1 cellular context compared by ENCODE assay signal in the genomic region with DNA sequence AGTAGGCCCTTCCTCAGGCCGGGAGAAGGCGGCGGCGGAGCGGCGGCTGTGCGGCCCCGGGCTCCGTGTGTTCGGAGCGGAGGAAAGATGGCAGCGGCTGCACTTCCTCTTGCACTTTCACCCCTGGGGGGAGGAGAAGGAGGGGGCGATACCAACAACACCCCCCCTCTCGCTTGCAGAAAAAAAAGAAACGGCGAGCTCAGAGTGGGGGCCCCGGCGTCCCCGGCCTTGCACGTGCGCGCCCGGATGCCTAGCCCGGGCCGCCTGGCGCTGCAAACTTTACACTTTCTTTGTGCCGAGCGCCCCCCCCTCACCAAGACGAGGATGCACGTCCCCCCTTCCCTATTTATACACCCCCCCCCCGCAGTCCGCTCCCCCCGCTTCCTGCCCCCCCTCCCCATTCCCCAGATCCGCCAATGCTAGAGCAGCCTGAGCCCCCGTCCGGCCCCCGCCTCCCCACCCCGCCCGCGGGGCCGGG.
TF ChIP-seq lines count a peak whose summit lies in the region.

A gene with protein sequence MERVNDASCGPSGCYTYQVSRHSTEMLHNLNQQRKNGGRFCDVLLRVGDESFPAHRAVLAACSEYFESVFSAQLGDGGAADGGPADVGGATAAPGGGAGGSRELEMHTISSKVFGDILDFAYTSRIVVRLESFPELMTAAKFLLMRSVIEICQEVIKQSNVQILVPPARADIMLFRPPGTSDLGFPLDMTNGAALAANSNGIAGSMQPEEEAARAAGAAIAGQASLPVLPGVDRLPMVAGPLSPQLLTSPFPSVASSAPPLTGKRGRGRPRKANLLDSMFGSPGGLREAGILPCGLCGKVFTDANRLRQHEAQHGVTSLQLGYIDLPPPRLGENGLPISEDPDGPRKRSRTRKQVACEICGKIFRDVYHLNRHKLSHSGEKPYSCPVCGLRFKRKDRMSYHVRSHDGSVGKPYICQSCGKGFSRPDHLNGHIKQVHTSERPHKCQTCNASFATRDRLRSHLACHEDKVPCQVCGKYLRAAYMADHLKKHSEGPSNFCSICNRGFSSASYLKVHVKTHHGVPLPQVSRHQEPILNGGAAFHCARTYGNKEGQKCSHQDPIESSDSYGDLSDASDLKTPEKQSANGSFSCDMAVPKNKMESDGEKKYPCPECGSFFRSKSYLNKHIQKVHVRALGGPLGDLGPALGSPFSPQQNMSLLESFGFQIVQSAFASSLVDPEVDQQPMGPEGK (minus strand): TSS at position 92 of the 478 bp plus-strand sequence. CDS start 744 bp downstream, outside the sequence.

TF ChIP-seq in A549, 52 proteins besides CTCF, POLR2A, EP300 and RAD21 (continued from another document):
- TF ChIP-seq, protein P1, sequence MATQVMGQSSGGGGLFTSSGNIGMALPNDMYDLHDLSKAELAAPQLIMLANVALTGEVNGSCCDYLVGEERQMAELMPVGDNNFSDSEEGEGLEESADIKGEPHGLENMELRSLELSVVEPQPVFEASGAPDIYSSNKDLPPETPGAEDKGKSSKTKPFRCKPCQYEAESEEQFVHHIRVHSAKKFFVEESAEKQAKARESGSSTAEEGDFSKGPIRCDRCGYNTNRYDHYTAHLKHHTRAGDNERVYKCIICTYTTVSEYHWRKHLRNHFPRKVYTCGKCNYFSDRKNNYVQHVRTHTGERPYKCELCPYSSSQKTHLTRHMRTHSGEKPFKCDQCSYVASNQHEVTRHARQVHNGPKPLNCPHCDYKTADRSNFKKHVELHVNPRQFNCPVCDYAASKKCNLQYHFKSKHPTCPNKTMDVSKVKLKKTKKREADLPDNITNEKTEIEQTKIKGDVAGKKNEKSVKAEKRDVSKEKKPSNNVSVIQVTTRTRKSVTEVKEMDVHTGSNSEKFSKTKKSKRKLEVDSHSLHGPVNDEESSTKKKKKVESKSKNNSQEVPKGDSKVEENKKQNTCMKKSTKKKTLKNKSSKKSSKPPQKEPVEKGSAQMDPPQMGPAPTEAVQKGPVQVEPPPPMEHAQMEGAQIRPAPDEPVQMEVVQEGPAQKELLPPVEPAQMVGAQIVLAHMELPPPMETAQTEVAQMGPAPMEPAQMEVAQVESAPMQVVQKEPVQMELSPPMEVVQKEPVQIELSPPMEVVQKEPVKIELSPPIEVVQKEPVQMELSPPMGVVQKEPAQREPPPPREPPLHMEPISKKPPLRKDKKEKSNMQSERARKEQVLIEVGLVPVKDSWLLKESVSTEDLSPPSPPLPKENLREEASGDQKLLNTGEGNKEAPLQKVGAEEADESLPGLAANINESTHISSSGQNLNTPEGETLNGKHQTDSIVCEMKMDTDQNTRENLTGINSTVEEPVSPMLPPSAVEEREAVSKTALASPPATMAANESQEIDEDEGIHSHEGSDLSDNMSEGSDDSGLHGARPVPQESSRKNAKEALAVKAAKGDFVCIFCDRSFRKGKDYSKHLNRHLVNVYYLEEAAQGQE (IDR thresholded peaks at IDR 0.05): no peak
- TF ChIP-seq, protein P2, sequence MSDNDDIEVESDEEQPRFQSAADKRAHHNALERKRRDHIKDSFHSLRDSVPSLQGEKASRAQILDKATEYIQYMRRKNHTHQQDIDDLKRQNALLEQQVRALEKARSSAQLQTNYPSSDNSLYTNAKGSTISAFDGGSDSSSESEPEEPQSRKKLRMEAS (IDR thresholded peaks at IDR 0.05): 0 out of 2 replicates have a peak, but pooled peaks have one; percentile 4
- TF ChIP-seq ZC3H11A (IDR thresholded peaks at IDR 0.05) (no peak), MAZ (IDR thresholded peaks at IDR 0.05; ENCODE audit: borderline replicate concordance, low read depth, low read length) (peak; percentile 95; the same call in 1 of the 2 replicates), NPAS2 (CRISPR knock-in tag; IDR thresholded peaks at IDR 0.05; ENCODE audit: borderline replicate concordance) (no peak), CBX2 (IDR thresholded peaks at IDR 0.05; ENCODE audit: borderline replicate concordance, low read depth) (no peak), GATA3 (IDR thresholded peaks at IDR 0.05; ENCODE audit: borderline replicate concordance) (no peak), ZNF302 (CRISPR knock-in tag; IDR thresholded peaks at IDR 0.05) (no peak), CHD2 (IDR thresholded peaks at IDR 0.05; ENCODE audit: low read length, partially characterized antibody) (no peak), FOXS1 (CRISPR knock-in tag; IDR thresholded peaks at IDR 0.05) (no peak), PHF8 (IDR thresholded peaks at IDR 0.05; ENCODE audit: borderline replicate concordance, low read depth) (no peak), BHLHE40 (IDR thresholded peaks at IDR 0.05; ENCODE audit: low read depth, low read length) (peak; percentile 46; the same call in 1 of the 2 replicates), JUN (IDR thresholded peaks at IDR 0.05) (peak; percentile 37 to 54; a peak in 1 of 5 replicates), NR3C1 (IDR thresholded peaks at IDR 0.05) (no peak), RARB (CRISPR knock-in tag; IDR thresholded peaks at IDR 0.05) (no peak)
- TF ChIP-seq, protein P3, sequence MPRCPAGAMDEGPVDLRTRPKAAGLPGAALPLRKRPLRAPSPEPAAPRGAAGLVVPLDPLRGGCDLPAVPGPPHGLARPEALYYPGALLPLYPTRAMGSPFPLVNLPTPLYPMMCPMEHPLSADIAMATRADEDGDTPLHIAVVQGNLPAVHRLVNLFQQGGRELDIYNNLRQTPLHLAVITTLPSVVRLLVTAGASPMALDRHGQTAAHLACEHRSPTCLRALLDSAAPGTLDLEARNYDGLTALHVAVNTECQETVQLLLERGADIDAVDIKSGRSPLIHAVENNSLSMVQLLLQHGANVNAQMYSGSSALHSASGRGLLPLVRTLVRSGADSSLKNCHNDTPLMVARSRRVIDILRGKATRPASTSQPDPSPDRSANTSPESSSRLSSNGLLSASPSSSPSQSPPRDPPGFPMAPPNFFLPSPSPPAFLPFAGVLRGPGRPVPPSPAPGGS (IDR thresholded peaks at IDR 0.05): no peak
- TF ChIP-seq, protein P4, sequence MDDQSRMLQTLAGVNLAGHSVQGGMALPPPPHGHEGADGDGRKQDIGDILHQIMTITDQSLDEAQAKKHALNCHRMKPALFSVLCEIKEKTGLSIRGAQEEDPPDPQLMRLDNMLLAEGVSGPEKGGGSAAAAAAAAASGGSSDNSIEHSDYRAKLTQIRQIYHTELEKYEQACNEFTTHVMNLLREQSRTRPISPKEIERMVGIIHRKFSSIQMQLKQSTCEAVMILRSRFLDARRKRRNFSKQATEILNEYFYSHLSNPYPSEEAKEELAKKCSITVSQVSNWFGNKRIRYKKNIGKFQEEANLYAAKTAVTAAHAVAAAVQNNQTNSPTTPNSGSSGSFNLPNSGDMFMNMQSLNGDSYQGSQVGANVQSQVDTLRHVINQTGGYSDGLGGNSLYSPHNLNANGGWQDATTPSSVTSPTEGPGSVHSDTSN (IDR thresholded peaks at IDR 0.05): no peak
- TF ChIP-seq, protein P5, sequence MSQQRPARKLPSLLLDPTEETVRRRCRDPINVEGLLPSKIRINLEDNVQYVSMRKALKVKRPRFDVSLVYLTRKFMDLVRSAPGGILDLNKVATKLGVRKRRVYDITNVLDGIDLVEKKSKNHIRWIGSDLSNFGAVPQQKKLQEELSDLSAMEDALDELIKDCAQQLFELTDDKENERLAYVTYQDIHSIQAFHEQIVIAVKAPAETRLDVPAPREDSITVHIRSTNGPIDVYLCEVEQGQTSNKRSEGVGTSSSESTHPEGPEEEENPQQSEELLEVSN (IDR thresholded peaks at IDR 0.05; ENCODE audit: borderline replicate concordance, low read depth): no peak
